ENCODE assay signal across 19 cellular contexts in genomic region chr3:187681756-187682155, GRCh38. TPM values are rescaled to one million over a fixed set of nuclear protein-coding genes. Genes with fewer than 3 reads are reported as not detected.
"Had no signal": no experiment of that assay in that cellular context is flagged by ENCODE, and none has a peak within 500 bp of the region (broad histone marks: within the 10 kb centered on the region; RNA-seq: fewer than 3 reads in every experiment).

No MANE protein-coding gene starts in this region.

RNA-seq across cellular contexts. Expression of gene SST, which starts 11.6 kb away (rescaled TPM):
- total RNA-seq: activated naive CD4-positive, alpha-beta T cell treated with anti-CD3 and anti-CD28 coated beads for 36 hours; activated naive CD4-positive, alpha-beta T cell treated with anti-CD3 and anti-CD28 coated beads, Interleukin-2, amount 50 U/mL, for 72 hours; activated naive CD8-positive, alpha-beta T cell treated with anti-CD3 and anti-CD28 coated beads for 36 hours; activated naive CD8-positive, alpha-beta T cell treated with anti-CD3 and anti-CD28 coated beads, Interleukin-2, amount 10 ng/mL, durations not matched to agents 7 days and 5 days; activated T-cell treated with anti-CD3 and anti-CD28 coated beads, Interleukin-2, amount 50 U/mL, for 4 hours; activated T-cell treated with anti-CD3 and anti-CD28 coated beads, Interleukin-2, amount 50 U/mL, for 72 hours; activated T-helper 1 cell treated with anti-CD3 and anti-CD28 coated beads, Interleukin-12 subunit alpha, Interleukin-12 subunit beta, Interleukin-2, Interleukin-4 antibody, amounts not matched to agents 30 ng/mL and 10 ng/mL and 1 ng/mL, durations not matched to agents 14 hours and 24 hours and 36 hours; activated T-helper 17 cell treated with anti-CD3 and anti-CD28 coated beads, Interleukin-2, amount 50 U/mL, for 72 hours; activated T-helper 2 cell treated with anti-CD3 and anti-CD28 coated beads, Interferon-gamma antibody, Interleukin-2, Interleukin-4, amounts not matched to agents 10 μg/mL and 5 μg/mL and 100 μg/mL, durations not matched to agents 14 hours and 24 hours and 36 hours; aorta; ascending aorta; breast epithelium; bronchial epithelial cell; cardiac septum; chondrocyte had no signal

RNA-seq across cellular contexts. Expression of gene RTP2, which starts 20.6 kb away (rescaled TPM):
- total RNA-seq: activated naive CD4-positive, alpha-beta T cell treated with anti-CD3 and anti-CD28 coated beads for 36 hours; activated naive CD4-positive, alpha-beta T cell treated with anti-CD3 and anti-CD28 coated beads, Interleukin-2, amount 50 U/mL, for 72 hours; activated naive CD8-positive, alpha-beta T cell treated with anti-CD3 and anti-CD28 coated beads for 36 hours; activated naive CD8-positive, alpha-beta T cell treated with anti-CD3 and anti-CD28 coated beads, Interleukin-2, amount 10 ng/mL, durations not matched to agents 7 days and 5 days; activated T-cell treated with anti-CD3 and anti-CD28 coated beads, Interleukin-2, amount 50 U/mL, for 4 hours; activated T-cell treated with anti-CD3 and anti-CD28 coated beads, Interleukin-2, amount 50 U/mL, for 72 hours; activated T-helper 1 cell treated with anti-CD3 and anti-CD28 coated beads, Interleukin-12 subunit alpha, Interleukin-12 subunit beta, Interleukin-2, Interleukin-4 antibody, amounts not matched to agents 30 ng/mL and 10 ng/mL and 1 ng/mL, durations not matched to agents 14 hours and 24 hours and 36 hours; activated T-helper 17 cell treated with anti-CD3 and anti-CD28 coated beads, Interleukin-2, amount 50 U/mL, for 72 hours; activated T-helper 2 cell treated with anti-CD3 and anti-CD28 coated beads, Interferon-gamma antibody, Interleukin-2, Interleukin-4, amounts not matched to agents 10 μg/mL and 5 μg/mL and 100 μg/mL, durations not matched to agents 14 hours and 24 hours and 36 hours; aorta; ascending aorta; astrocyte; body of pancreas; breast epithelium; bronchial epithelial cell; cardiac muscle cell; cardiac septum; cerebellum; chondrocyte had no signal
